Comparison of ENCODE assay signal across 23 cellular contexts in the genomic region with DNA sequence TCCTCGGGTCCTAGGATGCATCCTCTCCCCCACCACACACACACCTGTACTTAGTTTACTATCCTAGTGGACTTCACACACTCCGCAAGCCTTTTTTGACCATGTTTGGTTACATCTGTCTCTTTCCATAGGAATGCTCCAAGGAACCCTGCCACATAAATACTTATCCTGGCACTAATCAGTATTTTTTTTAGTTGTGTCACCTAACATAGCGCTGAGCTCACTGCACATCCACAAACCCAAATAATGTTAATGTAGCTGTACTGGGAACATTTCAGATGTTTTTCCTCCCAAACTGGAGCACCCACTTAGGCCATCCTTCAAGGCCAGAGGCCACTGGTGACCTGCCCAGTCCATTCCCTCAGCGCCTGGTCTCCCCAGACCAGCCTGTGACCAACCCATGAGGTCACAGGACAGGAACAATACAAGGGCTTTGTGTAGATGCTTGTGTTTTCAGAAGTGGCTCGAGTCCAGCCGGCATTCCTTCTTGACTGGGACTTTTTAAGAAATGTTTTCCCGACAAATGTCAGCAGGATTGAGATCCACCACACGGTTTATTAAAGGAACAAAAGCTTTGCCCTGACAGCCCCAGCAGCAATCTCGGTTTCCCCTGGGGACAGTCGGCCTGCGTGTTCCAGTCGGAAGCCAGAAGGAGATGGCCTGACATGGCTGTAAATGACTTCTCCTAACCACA.
DNase-seq lines count a peak whose midpoint lies in the region; ATAC-seq, FAIRE-seq and TF ChIP-seq lines count a peak whose summit lies in the region.
"Had no signal": no experiment of that assay in that cellular context is flagged by ENCODE, and none has a peak within 500 bp of the region (broad histone marks: within the 10 kb centered on the region; RNA-seq: fewer than 3 reads in every experiment).

No MANE protein-coding gene starts in this region.

- peaks cover 76% of the 10 kb centered on the region for H3K4me1 Mint-ChIP-seq in nephron
- H3K4me1 Mint-ChIP-seq in activated CD8-positive, alpha-beta T cell treated with anti-CD3 and anti-CD28 coated beads for 36 hours (ENCODE audit: low read depth) = no peaks in the 10 kb centered on the region
- H3K4me1 Mint-ChIP-seq: stimulated activated effector memory CD8-positive, alpha-beta T cell treated with anti-CD3 and anti-CD28 coated beads, Interleukin-12 subunit alpha, Interleukin-12 subunit beta, amount 100 ng/mL, for 72 hours; T-helper 17 cell had no signal

- CTCF ChIA-PET in activated CD8-positive, alpha-beta T cell treated with anti-CD3 and anti-CD28 coated beads for 36 hours (lab: Charles Lee) = no interaction called here

- no peaks in the 10 kb centered on the region for H3K27me3 ChIP-seq in left lung
- H3K27me3 ChIP-seq: esophagus squamous epithelium, right lobe of liver had no signal

- intact Hi-C loops in Right ventricle myocardium superior (cut with DNase I) (no loop called here), left lung (cut with DNase I) (no loop called here)
- intact Hi-C loops in activated CD8-positive, alpha-beta T cell treated with anti-CD3 and anti-CD28 coated beads for 36 hours (cut with micrococcal nuclease) = no loop called here

- DNase-seq in astrocyte of the hippocampus (ENCODE audit: low read depth, low spot score) = peak; percentile 82
- DNase-seq in Right ventricle myocardium superior = peak; percentile 83
- no peak for DNase-seq in urothelium cell line (ENCODE audit: low spot score)
- DNase-seq in activated CD8-positive, alpha-beta T cell treated with anti-CD3 and anti-CD28 coated beads for 36 hours = no peak
- DNase-seq in HT-29 (ENCODE audit: low spot score) = no peak
- DNase-seq in left lung = no peak
- DNase-seq: activated CD4-positive, alpha-beta T cell treated with anti-CD3 and anti-CD28 coated beads, Interleukin-2, amount 50 U/mL, for 48 hours; activated gamma-delta T cell; activated T-cell treated with anti-CD3 and anti-CD28 coated beads for 4 hours; Caco-2; cerebellar nuclear complex; effector CD8-positive, alpha-beta T cell; esophagus squamous epithelium; H7; NCI-H1694 treated with DMSO at 0.1 percent for 48 hours; NCI-H748 treated with DMSO at 0.1 percent for 48 hours; OCI-M1; right lobe of liver; SJCRH30; T-helper 17 cell had no signal

- no peaks in the 10 kb centered on the region for H3K27me3 Mint-ChIP-seq in nephron (ENCODE audit: low read depth)
- peaks cover 9% of the 10 kb centered on the region for H3K27me3 Mint-ChIP-seq in activated CD8-positive, alpha-beta T cell treated with anti-CD3 and anti-CD28 coated beads for 36 hours

- H3K27ac Mint-ChIP-seq in nephron = peak overlapping the region; percentile 8 to 96 (median 90)
- no peak overlapping the region for H3K27ac Mint-ChIP-seq in activated CD8-positive, alpha-beta T cell treated with anti-CD3 and anti-CD28 coated beads for 36 hours
- H3K27ac Mint-ChIP-seq: stimulated activated effector memory CD8-positive, alpha-beta T cell treated with anti-CD3 and anti-CD28 coated beads, Interleukin-12 subunit alpha, Interleukin-12 subunit beta, amount 100 ng/mL, for 72 hours; T-helper 17 cell had no signal

- H3K36me3 ChIP-seq in left lung = no peaks in the 10 kb centered on the region
- H3K36me3 ChIP-seq: esophagus squamous epithelium, right lobe of liver, SJCRH30 had no signal

- peak; percentile 55 for FAIRE-seq in urothelium cell line (lab: Jason Lieb, UNC)
- FAIRE-seq: K562 had no signal

- POLR2A ChIA-PET in activated CD8-positive, alpha-beta T cell treated with anti-CD3 and anti-CD28 coated beads for 36 hours (lab: Charles Lee) = no interaction called here

- no peak overlapping the region for H3K4me3 Mint-ChIP-seq in nephron
- H3K4me3 Mint-ChIP-seq in activated CD8-positive, alpha-beta T cell treated with anti-CD3 and anti-CD28 coated beads for 36 hours = no peak overlapping the region
- H3K4me3 Mint-ChIP-seq: stimulated activated effector memory CD8-positive, alpha-beta T cell treated with anti-CD3 and anti-CD28 coated beads, Interleukin-12 subunit alpha, Interleukin-12 subunit beta, amount 100 ng/mL, for 72 hours; T-helper 17 cell had no signal

- H3K36me3 Mint-ChIP-seq in nephron (ENCODE audit: low read depth) = no peaks in the 10 kb centered on the region
- no peaks in the 10 kb centered on the region for H3K36me3 Mint-ChIP-seq in activated CD8-positive, alpha-beta T cell treated with anti-CD3 and anti-CD28 coated beads for 36 hours (ENCODE audit: low read depth)
- H3K36me3 Mint-ChIP-seq: stimulated activated effector memory CD8-positive, alpha-beta T cell treated with anti-CD3 and anti-CD28 coated beads, Interleukin-12 subunit alpha, Interleukin-12 subunit beta, amount 100 ng/mL, for 72 hours had no signal

- H3K4me3 ChIP-seq in left lung = no peak overlapping the region
- H3K4me3 ChIP-seq: esophagus squamous epithelium, K562, right lobe of liver, SJCRH30 had no signal

- TF ChIP-seq CTCF in nephron (IDR thresholded peaks at IDR 0.05; ENCODE audit: unreplicated experiment in 3 of 3) (no peak), left lung (IDR thresholded peaks at IDR 0.05) (no peak)
- no peak for TF ChIP-seq CTCF in activated CD8-positive, alpha-beta T cell treated with anti-CD3 and anti-CD28 coated beads for 36 hours (IDR thresholded peaks at IDR 0.05)

- H3K27ac ChIP-seq in left lung = no peak overlapping the region
- H3K27ac ChIP-seq: right lobe of liver, SJCRH30 had no signal

- H3K4me1 ChIP-seq in left lung = peaks cover 0 to 6% of the 10 kb centered on the region in 2 donors
- H3K4me1 ChIP-seq: right lobe of liver, SJCRH30 had no signal

- ATAC-seq in Right ventricle myocardium superior (ENCODE audit: poor library complexity) = peak; percentile 66
- ATAC-seq in activated CD8-positive, alpha-beta T cell treated with anti-CD3 and anti-CD28 coated beads for 36 hours = no peak
- no peak for ATAC-seq in left lung
- ATAC-seq: K562; right lobe of liver; stimulated activated effector memory CD8-positive, alpha-beta T cell treated with anti-CD3 and anti-CD28 coated beads, Interleukin-12 subunit alpha, Interleukin-12 subunit beta, amount 100 ng/mL, for 72 hours; T-helper 17 cell had no signal

- no peaks in the 10 kb centered on the region for H3K9me3 Mint-ChIP-seq in nephron
- H3K9me3 Mint-ChIP-seq in activated CD8-positive, alpha-beta T cell treated with anti-CD3 and anti-CD28 coated beads for 36 hours = no peaks in the 10 kb centered on the region
- H3K9me3 Mint-ChIP-seq: stimulated activated effector memory CD8-positive, alpha-beta T cell treated with anti-CD3 and anti-CD28 coated beads, Interleukin-12 subunit alpha, Interleukin-12 subunit beta, amount 100 ng/mL, for 72 hours had no signal

- H3K9me3 ChIP-seq in left lung = no peaks in the 10 kb centered on the region
- H3K9me3 ChIP-seq: Caco-2, esophagus squamous epithelium, right lobe of liver, SJCRH30 had no signal

Comparison
In these comparisons a context has a peak if more than half of its experiments do, and no peak if none do; other contexts are left out.
1. DNase-seq: peak in astrocyte of the hippocampus (single experiment) and Right ventricle myocardium superior (single experiment); none in urothelium cell line (single experiment), activated CD8-positive, alpha-beta T cell treated with anti-CD3 and anti-CD28 coated beads for 36 hours (single experiment), HT-29 (single experiment) and left lung (0 of 2).